In genomic region chr9:112754578-112754977, GRCh38 we compare ENCODE assay signal across 8 cellular contexts. TPM values are rescaled to one million over a fixed set of nuclear protein-coding genes. Genes with fewer than 3 reads are reported as not detected.
A peak's percentile ranks its signal among the peaks of the same experiment; 100 is the strongest.
DNase-seq lines count a peak whose midpoint lies in the region; ATAC-seq and TF ChIP-seq lines count a peak whose summit lies in the region.

No MANE protein-coding gene starts in this region.

- POLR2A ChIA-PET in activated CD8-positive, alpha-beta T cell treated with anti-CD3 and anti-CD28 coated beads for 36 hours (lab: Charles Lee): interaction anchor here (1.0 to 2.1 kb wide), 2 partner anchors 15 to 20 kb away, joined by 3 to 6 read pairs; no protein-coding TSS in a partner anchor

- H3K27me3 ChIP-seq in BLaER1 (no peaks in the 10 kb centered on the region), HAP-1 (ENCODE audit: low read depth) (no peaks in the 10 kb centered on the region)

- no peaks in the 10 kb centered on the region for H3K27me3 Mint-ChIP-seq in activated CD8-positive, alpha-beta T cell treated with anti-CD3 and anti-CD28 coated beads for 36 hours

- no peak overlapping the region for H3K27ac ChIP-seq in BLaER1

- peaks cover 15% of the 10 kb centered on the region for H3K36me3 ChIP-seq in BLaER1
- no peaks in the 10 kb centered on the region for H3K36me3 ChIP-seq in HAP-1 (replicated peaks)

- H3K4me2 ChIP-seq in BLaER1: peak overlapping the region; percentile 23

- peak overlapping the region; percentile 16 for H3K4me3 Mint-ChIP-seq in activated CD8-positive, alpha-beta T cell treated with anti-CD3 and anti-CD28 coated beads for 36 hours

- H3K4me1 Mint-ChIP-seq in activated CD8-positive, alpha-beta T cell treated with anti-CD3 and anti-CD28 coated beads for 36 hours (ENCODE audit: low read depth): peaks cover 74% of the 10 kb centered on the region

- H3K4me3 ChIP-seq in BLaER1 (no peak overlapping the region), HAP-1 (no peak overlapping the region)

- CTCF ChIA-PET in activated CD8-positive, alpha-beta T cell treated with anti-CD3 and anti-CD28 coated beads for 36 hours (lab: Charles Lee): no interaction called here

- H3K9me3 Mint-ChIP-seq in activated CD8-positive, alpha-beta T cell treated with anti-CD3 and anti-CD28 coated beads for 36 hours: no peaks in the 10 kb centered on the region

- H4K20me1 ChIP-seq in BLaER1: peaks cover 59% of the 10 kb centered on the region

- peak; percentile 75 for ATAC-seq in activated CD8-positive, alpha-beta T cell treated with anti-CD3 and anti-CD28 coated beads for 36 hours
- ATAC-seq in left colon (no peak), HG03196 (IDR thresholded peaks at IDR 0.05; ENCODE audit: unreplicated experiment) (no peak)

- DNase-seq in HAP-1 (ENCODE audit: low spot score in 2 of 2) (peak; percentile 19 to 80), kidney tubule cell (ENCODE audit: low spot score) (peak; percentile 35), left colon (no peak), NCI-H2196 (lab: John Stamatoyannopoulos, UW; ENCODE audit: unreplicated experiment) (no peak), NCI-H1417 (lab: John Stamatoyannopoulos, UW) (no peak)
- peak; percentile 79 for DNase-seq in activated CD8-positive, alpha-beta T cell treated with anti-CD3 and anti-CD28 coated beads for 36 hours

- no peak overlapping the region for H3K9ac ChIP-seq in BLaER1

- H3K27ac Mint-ChIP-seq in activated CD8-positive, alpha-beta T cell treated with anti-CD3 and anti-CD28 coated beads for 36 hours: peak overlapping the region; percentile 80

- H3K36me3 Mint-ChIP-seq in activated CD8-positive, alpha-beta T cell treated with anti-CD3 and anti-CD28 coated beads for 36 hours (ENCODE audit: low read depth): no peaks in the 10 kb centered on the region

- in situ Hi-C loops in HAP-1 (cut with MboI; ENCODE audit: low sequenced_read_pairs): no loop called here

- H3K9me3 ChIP-seq in BLaER1: no peaks in the 10 kb centered on the region
- no peaks in the 10 kb centered on the region for H3K9me3 ChIP-seq in HAP-1

- H3K4me1 ChIP-seq in BLaER1: peaks cover 40% of the 10 kb centered on the region
- peaks cover 26% of the 10 kb centered on the region for H3K4me1 ChIP-seq in HAP-1

- intact Hi-C loops in activated CD8-positive, alpha-beta T cell treated with anti-CD3 and anti-CD28 coated beads for 36 hours (cut with micrococcal nuclease): loop anchor here (5.0 kb wide), 2 partner anchors 37 to 38 kb away; partner anchors contain the start of gene INIP
- intact Hi-C loops in left colon (cut with DNase I, micrococcal nuclease): no loop called here

- no peak for TF ChIP-seq CTCF in activated CD8-positive, alpha-beta T cell treated with anti-CD3 and anti-CD28 coated beads for 36 hours (IDR thresholded peaks at IDR 0.05)

RNA-seq across cellular contexts. Expression of gene SNX30, which starts 4.0 kb away (rescaled TPM):
- 1 to 10 TPM; 3.8 to 3.9 TPM for total RNA-seq in activated CD8-positive, alpha-beta T cell treated with anti-CD3 and anti-CD28 coated beads for 36 hours
- total RNA-seq in left colon: 10 to 100 TPM; 30.7 to 35.3 TPM

RNA-seq across cellular contexts. Expression of gene INIP, which starts 36.7 kb away (rescaled TPM):
- 10 to 100 TPM; 28.9 to 31.0 TPM for total RNA-seq in activated CD8-positive, alpha-beta T cell treated with anti-CD3 and anti-CD28 coated beads for 36 hours
- total RNA-seq in left colon: 10 to 100 TPM; 27.3 to 31.9 TPM

Comparison
In these comparisons a context has a peak if more than half of its experiments do, and no peak if none do; other contexts are left out.
1. DNase-seq: peak in HAP-1 (2 of 2), activated CD8-positive, alpha-beta T cell treated with anti-CD3 and anti-CD28 coated beads for 36 hours (single experiment) and kidney tubule cell (single experiment); none in left colon (0 of 2), NCI-H2196 (single experiment) and NCI-H1417 (0 of 3).
2. RNA of gene SNX30, which starts 4.0 kb away (total RNA-seq): 30.7 to 35.3 TPM in left colon; 3.8 to 3.9 TPM in activated CD8-positive, alpha-beta T cell treated with anti-CD3 and anti-CD28 coated beads for 36 hours; every median in the first group is over 4 times any median in the second.